ENCODE assay signal across 8 cellular contexts in the genomic region with DNA sequence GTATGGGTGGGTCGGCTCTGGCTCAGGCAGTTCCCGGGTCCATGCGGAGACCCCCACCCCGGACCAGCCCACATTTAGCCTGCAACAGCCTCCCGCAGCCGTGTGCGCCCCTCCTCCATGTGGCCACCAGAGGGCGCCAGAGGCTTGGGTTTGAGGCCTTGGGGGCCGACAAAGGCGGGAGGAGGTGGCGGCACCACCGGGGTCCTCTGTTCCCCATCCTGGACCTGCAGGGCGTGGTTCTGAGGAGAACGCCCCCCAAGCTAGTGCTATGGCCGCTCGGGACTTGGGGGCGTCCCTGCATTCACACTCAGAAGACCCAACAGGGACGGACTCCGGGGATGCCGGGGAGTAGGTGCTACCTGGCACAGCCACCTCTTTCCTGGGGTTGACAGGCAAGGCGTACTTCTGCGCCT. TPM values are rescaled to one million over a fixed set of nuclear protein-coding genes. Genes with fewer than 3 reads are reported as not detected.
DNase-seq lines count a peak whose midpoint lies in the region; ATAC-seq and TF ChIP-seq lines count a peak whose summit lies in the region.

No MANE protein-coding gene starts in this region.

- H3K36me3 ChIP-seq in lung (ENCODE audit: control insufficient read depth in 2 of 2, insufficient read depth in 2 of 2, low read length in 2 of 2): peaks cover 0 to 13% of the 10 kb centered on the region in 2 donors

- TF ChIP-seq CTCF in GM10266 (IDR thresholded peaks at IDR 0.05; ENCODE audit: control insufficient read depth, insufficient read depth, low read depth, missing control alignments): peak; percentile 95
- TF ChIP-seq CTCF in lung (IDR thresholded peaks at IDR 0.05; ENCODE audit: control extremely low read depth, extremely low read depth): peak; percentile 75

- WGBS in lung, 2 donors: 21 to 29% methylated on average over 15 to 22 of the region's 22 CpGs

- no peak for ATAC-seq in lung (ENCODE audit: insufficient read depth, low FRiP score)
- ATAC-seq in GM18520 (IDR thresholded peaks at IDR 0.05; ENCODE audit: unreplicated experiment): no peak
- ATAC-seq in HG03108 (IDR thresholded peaks at IDR 0.05; ENCODE audit: unreplicated experiment): no peak

- no peaks in the 10 kb centered on the region for H3K27me3 ChIP-seq in lung (ENCODE audit: control insufficient read depth, insufficient read depth)

- DNase-seq in GM10266 (ENCODE audit: extremely low spot score) (peak; percentile 77), NCI-H1092 (lab: John Stamatoyannopoulos, UW) (peak; percentile 19), lung (ENCODE audit: low spot score) (peak; percentile 46)
- DNase-seq in activated CD4-positive, alpha-beta T cell treated with anti-CD3 and anti-CD28 coated beads for 24 hours (ENCODE audit: low read depth in 2 of 2): peak; percentile 61 to 63
- DNase-seq in central memory CD4-positive, alpha-beta T cell: peak; percentile 51
- DNase-seq in stimulated activated CD8-positive, alpha-beta memory T cell treated with anti-CD3 and anti-CD28 coated beads, Interleukin-15, amount 100 ng/mL, for 4 hours (ENCODE audit: low read depth in 2 of 2): peak; percentile 16 to 23

- H3K4me1 ChIP-seq in lung (ENCODE audit: control insufficient read depth in 2 of 2, insufficient read depth in 2 of 2, low read length in 2 of 2): peaks cover 0 to 3% of the 10 kb centered on the region in 2 donors

- no peak overlapping the region for H3K4me3 ChIP-seq in lung

- H3K27ac ChIP-seq in lung (ENCODE audit: low read depth in 1 of 2, low read length in 1 of 2): no peak overlapping the region

- H3K9me3 ChIP-seq in lung (ENCODE audit: control insufficient read depth in 2 of 2, insufficient read depth in 1 of 2, low read length in 1 of 2): no peaks in the 10 kb centered on the region

RNA-seq across cellular contexts. Expression of gene ASS1, which starts 16.5 kb away (rescaled TPM):
- total RNA-seq in lung: 100 to 1,000 TPM in 1 of 2 donors, 10 to 100 TPM in 1; 51.2 to 111 TPM
- 100 to 1,000 TPM; 114 to 165 TPM for polyA plus RNA-seq in lung

Comparison
In these comparisons a context has a peak if more than half of its experiments do, and no peak if none do; other contexts are left out.
1. DNase-seq: peak in every context shown above with its lines; median percentile 77 in GM10266; 62 in activated CD4-positive, alpha-beta T cell treated with anti-CD3 and anti-CD28 coated beads for 24 hours; 51 in central memory CD4-positive, alpha-beta T cell; 46 in lung; 20 in stimulated activated CD8-positive, alpha-beta memory T cell treated with anti-CD3 and anti-CD28 coated beads, Interleukin-15, amount 100 ng/mL, for 4 hours; 19 in NCI-H1092.